In the genomic region with DNA sequence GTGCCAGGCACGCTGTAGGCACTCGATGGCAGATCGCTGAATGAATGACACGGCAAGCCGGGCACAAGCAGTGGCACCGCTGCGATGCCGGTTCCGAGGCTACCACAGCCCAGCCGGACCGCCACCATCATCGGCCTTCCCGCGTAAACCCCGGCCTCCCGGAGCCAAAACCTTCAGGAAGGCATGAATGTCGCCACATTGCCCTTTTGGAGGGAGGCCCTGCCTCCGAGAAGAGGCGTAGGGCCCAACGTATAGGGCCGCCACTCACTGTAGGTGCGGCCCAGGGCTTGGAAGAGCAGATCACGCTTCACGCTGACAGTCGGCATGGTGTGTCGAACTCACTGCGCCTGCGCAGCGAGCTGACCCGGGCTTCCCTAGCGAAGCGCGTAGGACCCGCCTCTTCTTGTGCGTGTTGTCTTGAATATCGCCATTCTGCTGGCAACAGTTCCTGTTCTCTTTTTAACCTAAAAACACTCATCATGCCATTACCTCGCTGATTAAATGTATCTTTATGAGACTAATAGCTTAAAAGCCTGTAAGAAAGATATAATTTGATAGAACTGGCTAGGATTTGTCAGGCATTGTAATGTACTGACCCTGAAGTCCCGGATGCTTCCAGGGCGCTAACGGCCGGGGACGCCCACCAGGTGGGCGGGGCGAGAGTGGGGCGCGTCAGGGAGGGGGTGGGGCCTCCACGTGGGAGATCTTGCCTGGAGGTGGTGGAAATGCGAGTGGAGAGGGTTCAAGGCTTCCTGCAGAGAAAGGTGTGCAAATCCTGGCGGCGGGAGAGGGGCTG, we compare ENCODE assay signal across 8 cellular contexts. TPM values are rescaled to one million over a fixed set of nuclear protein-coding genes. Genes with fewer than 3 reads are reported as not detected.
DNase-seq lines count a peak whose midpoint lies in the region; ATAC-seq, FAIRE-seq and TF ChIP-seq lines count a peak whose summit lies in the region.

A gene (minus strand): TSS at position 345 of the 796 bp plus-strand sequence. CDS start 19 bp downstream, at position 326.

- H3K4me1 ChIP-seq in body of pancreas (peaks cover 44% of the 10 kb centered on the region), iPS DF 6.9 (ENCODE audit: control insufficient read depth, insufficient read depth, low read length) (no peaks in the 10 kb centered on the region), gastrocnemius medialis (peaks cover 35 to 38% of the 10 kb centered on the region in 2 donors)

- H3K27me3 ChIP-seq in body of pancreas, result no peaks in the 10 kb centered on the region
- no peaks in the 10 kb centered on the region for H3K27me3 ChIP-seq in iPS DF 6.9 (ENCODE audit: control insufficient read depth, insufficient read depth, low read length)
- H3K27me3 ChIP-seq in gastrocnemius medialis, result no peaks in the 10 kb centered on the region

- DNase-seq in NCI-H2107 treated with DMSO at 0.1 percent for 48 hours (lab: John Stamatoyannopoulos, UW; ENCODE audit: unreplicated experiment), result peak; percentile 96
- peak; percentile 95 to 97 (median 97) for DNase-seq in body of pancreas
- peak; percentile 82 for DNase-seq in iPS DF 6.9 (ENCODE audit: low read depth, low spot score)
- DNase-seq in gastrocnemius medialis, result peak; percentile 89 to 94

- H3K36me3 ChIP-seq in body of pancreas (replicated peaks in 1 of 2; ENCODE audit: insufficient read depth in 1 of 2, low read depth in 2 of 2) (no peaks in the 10 kb centered on the region), iPS DF 6.9 (ENCODE audit: control insufficient read depth, insufficient read depth, low read length) (no peaks in the 10 kb centered on the region), gastrocnemius medialis (no peaks in the 10 kb centered on the region)

- ATAC-seq in GM18520 (IDR thresholded peaks at IDR 0.05; ENCODE audit: unreplicated experiment) (peak; percentile 89), HG03064 (IDR thresholded peaks at IDR 0.05; ENCODE audit: low read depth, unreplicated experiment) (peak; percentile 93), body of pancreas (peak; percentile 97), gastrocnemius medialis (peak; percentile 97 to 98)

- H3K4me3 ChIP-seq in body of pancreas (peak within 1 kb of the TSS; percentile 47 to 69), iPS DF 6.9 (ENCODE audit: low read length) (peak within 1 kb of the TSS; percentile 87), gastrocnemius medialis (peak within 1 kb of the TSS; percentile 81 to 97 (median 96))

- in situ Hi-C loops in gastrocnemius medialis (cut with MboI; ENCODE audit: low sequenced_read_pairs in 4 of 4), result no loop called here

- peak; percentile 80 for FAIRE-seq in TTC549 (lab: Jason Lieb, UNC)

- TF ChIP-seq CTCF in 22Rv1 (IDR thresholded peaks at IDR 0.05), result no peak
- TF ChIP-seq CTCF in body of pancreas (IDR thresholded peaks at IDR 0.05), result no peak
- no peak for TF ChIP-seq CTCF in gastrocnemius medialis (IDR thresholded peaks at IDR 0.05 in 4 of 5, conservative IDR thresholded peaks at IDR 0.05 in 1 of 5)

- TF ChIP-seq POLR2A in body of pancreas (IDR thresholded peaks at IDR 0.05) (peak in 2 of 3 donors; percentile 62 to 68), gastrocnemius medialis (IDR thresholded peaks at IDR 0.05) (peak; percentile 49 to 65)

- H3K27ac ChIP-seq in 22Rv1, result peak within 1 kb of the TSS; percentile 95
- H3K27ac ChIP-seq in body of pancreas, result peak within 1 kb of the TSS; percentile 91 to 94 (median 92)
- no peak within 1 kb of the TSS for H3K27ac ChIP-seq in iPS DF 6.9 (ENCODE audit: low read length)
- peak within 1 kb of the TSS; percentile 82 to 96 (median 86) for H3K27ac ChIP-seq in gastrocnemius medialis

- H3K9me3 ChIP-seq in body of pancreas (no peaks in the 10 kb centered on the region), iPS DF 6.9 (ENCODE audit: control insufficient read depth, insufficient read depth, low read length) (no peaks in the 10 kb centered on the region), gastrocnemius medialis (no peaks in the 10 kb centered on the region)

- intact Hi-C loops in body of pancreas (cut with DNase I), result no loop called here
- intact Hi-C loops in gastrocnemius medialis (cut with DNase I; ENCODE audit: low total_unique reads), result loop anchor here (10.0 kb wide), 1 partner anchor 1299 kb away; a partner anchor contains a TSS

- 0 to 1% methylated on average over 27 to 50 of the region's 50 CpGs for WGBS in body of pancreas, 2 donors
- WGBS in iPS DF 6.9 (ENCODE audit: insufficient coverage, insufficient read length), result no CpG with 5 or more reads among the region's 50 CpGs

RNA-seq across cellular contexts. Expression of the gene that starts here (rescaled TPM):
- total RNA-seq in body of pancreas (10 to 100 TPM in 1 of 2 donors, 1 to 10 TPM in 1; 7.6 to 11.4 TPM), gastrocnemius medialis (10 to 100 TPM; 23.9 to 33.5 (median 29.9) TPM)
